Comparison of ENCODE assay signal across 18 cellular contexts in the genomic region with DNA sequence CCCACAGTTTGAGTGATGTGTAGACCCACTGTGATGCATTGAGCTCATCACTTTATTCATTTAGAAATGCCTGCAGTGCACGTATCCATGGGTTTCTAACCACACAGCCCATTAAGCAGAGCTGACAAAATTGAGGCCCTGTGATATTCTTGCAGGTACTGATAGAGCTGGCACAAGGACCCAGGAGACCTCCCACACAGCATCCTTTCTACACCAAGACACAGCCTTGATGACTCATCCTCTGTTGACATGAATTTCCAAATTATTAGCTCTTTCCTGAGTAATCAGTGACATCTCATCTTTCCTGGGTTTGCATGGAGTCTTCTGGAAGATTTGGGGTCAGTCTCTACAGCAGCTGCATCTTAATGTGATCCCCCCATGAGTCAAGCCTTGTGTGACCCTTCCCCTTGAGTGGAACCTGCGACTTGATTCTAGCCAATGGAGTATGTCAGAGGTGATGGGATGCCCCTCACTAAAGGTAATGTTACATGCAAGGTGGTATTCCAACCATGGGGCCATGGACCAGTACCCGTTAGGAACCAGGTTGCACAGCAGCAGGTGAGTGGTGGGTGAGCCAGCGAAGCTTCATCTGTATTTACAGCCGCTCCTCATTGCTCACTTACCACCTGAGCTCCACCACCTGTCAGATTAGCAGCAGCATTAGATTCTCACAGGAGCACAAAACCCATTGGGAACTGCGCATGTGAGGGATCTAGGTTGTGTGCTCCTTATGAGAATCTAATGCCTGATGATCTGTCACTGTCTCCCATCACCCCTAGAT.
DNase-seq lines count a peak whose midpoint lies in the region; ATAC-seq, FAIRE-seq and TF ChIP-seq lines count a peak whose summit lies in the region.
"Had no signal": no experiment of that assay in that cellular context is flagged by ENCODE, and none has a peak within 500 bp of the region (broad histone marks: within the 10 kb centered on the region; RNA-seq: fewer than 3 reads in every experiment).

No MANE protein-coding gene starts in this region.

- no peak for TF ChIP-seq CTCF in A549 (IDR thresholded peaks at IDR 0.05)
- no peak for TF ChIP-seq CTCF in fibroblast of villous mesenchyme (IDR thresholded peaks at IDR 0.05; ENCODE audit: insufficient read depth, low read depth, low read length)

- WGBS in A549 (ENCODE audit: missing lambda C conversion rate): 88% methylated on average over 6 of the region's 6 CpGs

- FAIRE-seq in A549 (lab: Jason Lieb, UNC): no peak
- FAIRE-seq: colon, kidney had no signal

- CTCF ChIA-PET in A549 (lab: Yijun Ruan, JAX): interaction anchor here (1.3 kb wide), 1 partner anchor 303 kb away, joined by 4 read pairs; no protein-coding TSS in a partner anchor

- H3K4me2 ChIP-seq in A549: peak overlapping the region; percentile 61

- peak; percentile 72 to 87; a peak in 3 of 5 replicates for TF ChIP-seq EP300 in A549 (IDR thresholded peaks at IDR 0.05)

- DNase-seq in A549 (ENCODE audit: low read depth in 1 of 2, low spot score in 1 of 2) (peak; percentile 21 to 71), HCEC 1CT (peak; percentile 85), SJSA1 (ENCODE audit: low read depth in 1 of 2, low spot score in 2 of 2) (peak; percentile 77 to 83), fibroblast of villous mesenchyme (ENCODE audit: low read depth) (peak; percentile 65), NCI-H2196 treated with DMSO at 0.1 percent for 48 hours (lab: John Stamatoyannopoulos, UW; ENCODE audit: unreplicated experiment) (no peak), H7 (no peak), T1000 (lab: John Stamatoyannopoulos, UW) (no peak)
- DNase-seq: activated naive CD8-positive, alpha-beta T cell treated with anti-CD3 and anti-CD28 coated beads for 36 hours; BE2C; DND-41; kidney; NCI-H1092; stimulated activated CD4-positive, alpha-beta T cell treated with anti-CD3 and anti-CD28 coated beads, Interleukin-4, amount 100 ng/mL, for 24 hours; uterus had no signal

- H3K36me3 ChIP-seq in SJSA1 (no peaks in the 10 kb centered on the region), H7 (replicated peaks; ENCODE audit: control insufficient read depth, insufficient read depth, low read length) (no peaks in the 10 kb centered on the region)
- H3K36me3 ChIP-seq: BE2C, uterus, WERI-Rb-1 had no signal

- ATAC-seq in A549: peak; percentile 12 to 21; a peak in 2 of 6 replicates
- ATAC-seq in activated CD4-positive, CD25-positive, alpha-beta regulatory T cell treated with anti-CD3 and anti-CD28 coated beads, Interleukin-2, amount 50 U/mL, for 24 hours: no peak
- ATAC-seq: stimulated activated memory B cell treated with anti-CD40 and anti-IgM and Interleukin-4, amounts not matched to agents 10 μg/mL and 1 μg/mL and 100 μg/mL, for 72 hours had no signal

- H3K4me3 ChIP-seq in A549: no peak overlapping the region
- H3K4me3 ChIP-seq in SJSA1: no peak overlapping the region
- H3K4me3 ChIP-seq in fibroblast of villous mesenchyme (ENCODE audit: low read depth, low read length): no peak overlapping the region
- H3K4me3 ChIP-seq in H7 (ENCODE audit: insufficient read depth, low read depth, low read length): no peak overlapping the region
- H3K4me3 ChIP-seq: uterus had no signal

- TF ChIP-seq RAD21 in A549 (conservative IDR thresholded peaks at IDR 0.05 in 1 of 2, IDR thresholded peaks at IDR 0.05 in 1 of 2): peak; percentile 8 to 48; a peak in 1 of 5 replicates

- peak overlapping the region; percentile 94 to 97 for H3K27ac ChIP-seq in A549
- H3K27ac ChIP-seq in SJSA1: peak overlapping the region; percentile 99
- H3K27ac ChIP-seq: uterus, WERI-Rb-1 had no signal

- TF ChIP-seq POLR2A in A549 (IDR thresholded peaks at IDR 0.05; ENCODE audit: low read length): no peak

- H3K27me3 ChIP-seq in SJSA1 (replicated peaks) (no peaks in the 10 kb centered on the region), H7 (ENCODE audit: control insufficient read depth, insufficient read depth, low read length) (no peaks in the 10 kb centered on the region)
- H3K27me3 ChIP-seq: BE2C, uterus had no signal

- POLR2A ChIA-PET in A549 (lab: Yijun Ruan, JAX): no interaction called here

- H3K9me3 ChIP-seq in A549 (peaks cover 19% of the 10 kb centered on the region; the same call in 2 of the 3 replicates), SJSA1 (replicated peaks) (no peaks in the 10 kb centered on the region)
- H3K9me3 ChIP-seq: BE2C, uterus had no signal

- peaks cover 77% of the 10 kb centered on the region for H3K4me1 ChIP-seq in A549
- H3K4me1 ChIP-seq in SJSA1 (replicated peaks): peaks cover 94% of the 10 kb centered on the region
- H3K4me1 ChIP-seq: BE2C, uterus had no signal

TF ChIP-seq in A549, 52 proteins besides CTCF, POLR2A, EP300 and RAD21 (continues in another document):
- TF ChIP-seq, protein P1, sequence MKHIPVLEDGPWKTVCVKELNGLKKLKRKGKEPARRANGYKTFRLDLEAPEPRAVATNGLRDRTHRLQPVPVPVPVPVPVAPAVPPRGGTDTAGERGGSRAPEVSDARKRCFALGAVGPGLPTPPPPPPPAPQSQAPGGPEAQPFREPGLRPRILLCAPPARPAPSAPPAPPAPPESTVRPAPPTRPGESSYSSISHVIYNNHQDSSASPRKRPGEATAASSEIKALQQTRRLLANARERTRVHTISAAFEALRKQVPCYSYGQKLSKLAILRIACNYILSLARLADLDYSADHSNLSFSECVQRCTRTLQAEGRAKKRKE (CRISPR knock-in tag; IDR thresholded peaks at IDR 0.05; ENCODE audit: low read depth): no peak
- TF ChIP-seq, protein P2, sequence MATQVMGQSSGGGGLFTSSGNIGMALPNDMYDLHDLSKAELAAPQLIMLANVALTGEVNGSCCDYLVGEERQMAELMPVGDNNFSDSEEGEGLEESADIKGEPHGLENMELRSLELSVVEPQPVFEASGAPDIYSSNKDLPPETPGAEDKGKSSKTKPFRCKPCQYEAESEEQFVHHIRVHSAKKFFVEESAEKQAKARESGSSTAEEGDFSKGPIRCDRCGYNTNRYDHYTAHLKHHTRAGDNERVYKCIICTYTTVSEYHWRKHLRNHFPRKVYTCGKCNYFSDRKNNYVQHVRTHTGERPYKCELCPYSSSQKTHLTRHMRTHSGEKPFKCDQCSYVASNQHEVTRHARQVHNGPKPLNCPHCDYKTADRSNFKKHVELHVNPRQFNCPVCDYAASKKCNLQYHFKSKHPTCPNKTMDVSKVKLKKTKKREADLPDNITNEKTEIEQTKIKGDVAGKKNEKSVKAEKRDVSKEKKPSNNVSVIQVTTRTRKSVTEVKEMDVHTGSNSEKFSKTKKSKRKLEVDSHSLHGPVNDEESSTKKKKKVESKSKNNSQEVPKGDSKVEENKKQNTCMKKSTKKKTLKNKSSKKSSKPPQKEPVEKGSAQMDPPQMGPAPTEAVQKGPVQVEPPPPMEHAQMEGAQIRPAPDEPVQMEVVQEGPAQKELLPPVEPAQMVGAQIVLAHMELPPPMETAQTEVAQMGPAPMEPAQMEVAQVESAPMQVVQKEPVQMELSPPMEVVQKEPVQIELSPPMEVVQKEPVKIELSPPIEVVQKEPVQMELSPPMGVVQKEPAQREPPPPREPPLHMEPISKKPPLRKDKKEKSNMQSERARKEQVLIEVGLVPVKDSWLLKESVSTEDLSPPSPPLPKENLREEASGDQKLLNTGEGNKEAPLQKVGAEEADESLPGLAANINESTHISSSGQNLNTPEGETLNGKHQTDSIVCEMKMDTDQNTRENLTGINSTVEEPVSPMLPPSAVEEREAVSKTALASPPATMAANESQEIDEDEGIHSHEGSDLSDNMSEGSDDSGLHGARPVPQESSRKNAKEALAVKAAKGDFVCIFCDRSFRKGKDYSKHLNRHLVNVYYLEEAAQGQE (IDR thresholded peaks at IDR 0.05): no peak
- TF ChIP-seq MAZ (IDR thresholded peaks at IDR 0.05; ENCODE audit: borderline replicate concordance, low read depth, low read length) (no peak), ZSCAN20 (CRISPR knock-in tag; IDR thresholded peaks at IDR 0.05) (no peak), GATA3 (IDR thresholded peaks at IDR 0.05; ENCODE audit: borderline replicate concordance) (peak; percentile 73), ESRRA (IDR thresholded peaks at IDR 0.05; ENCODE audit: borderline replicate concordance, low read length) (no peak), HDAC2 (IDR thresholded peaks at IDR 0.05) (no peak), NR3C1 (IDR thresholded peaks at IDR 0.05) (no peak), ZC3H11A (IDR thresholded peaks at IDR 0.05) (no peak), HOXA7 (CRISPR knock-in tag; IDR thresholded peaks at IDR 0.05) (no peak), FOXS1 (CRISPR knock-in tag; IDR thresholded peaks at IDR 0.05) (no peak), PHF8 (IDR thresholded peaks at IDR 0.05; ENCODE audit: borderline replicate concordance, low read depth) (no peak), RCOR1 (IDR thresholded peaks at IDR 0.05; ENCODE audit: low read depth, low read length) (no peak), MYC (IDR thresholded peaks at IDR 0.05; ENCODE audit: borderline replicate concordance, low read length) (no peak), BHLHE40 (IDR thresholded peaks at IDR 0.05; ENCODE audit: low read depth, low read length) (no peak), CHD4 (IDR thresholded peaks at IDR 0.05; ENCODE audit: borderline replicate concordance) (no peak), CEBPB (IDR thresholded peaks at IDR 0.05) (peak; percentile 82 to 83), NFE2L2 (conservative IDR thresholded peaks at IDR 0.05; ENCODE audit: low read length) (no peak)
- TF ChIP-seq, protein P3, sequence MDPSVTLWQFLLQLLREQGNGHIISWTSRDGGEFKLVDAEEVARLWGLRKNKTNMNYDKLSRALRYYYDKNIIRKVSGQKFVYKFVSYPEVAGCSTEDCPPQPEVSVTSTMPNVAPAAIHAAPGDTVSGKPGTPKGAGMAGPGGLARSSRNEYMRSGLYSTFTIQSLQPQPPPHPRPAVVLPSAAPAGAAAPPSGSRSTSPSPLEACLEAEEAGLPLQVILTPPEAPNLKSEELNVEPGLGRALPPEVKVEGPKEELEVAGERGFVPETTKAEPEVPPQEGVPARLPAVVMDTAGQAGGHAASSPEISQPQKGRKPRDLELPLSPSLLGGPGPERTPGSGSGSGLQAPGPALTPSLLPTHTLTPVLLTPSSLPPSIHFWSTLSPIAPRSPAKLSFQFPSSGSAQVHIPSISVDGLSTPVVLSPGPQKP (IDR thresholded peaks at IDR 0.05; ENCODE audit: low read depth, low read length): no peak
- TF ChIP-seq, protein P4, sequence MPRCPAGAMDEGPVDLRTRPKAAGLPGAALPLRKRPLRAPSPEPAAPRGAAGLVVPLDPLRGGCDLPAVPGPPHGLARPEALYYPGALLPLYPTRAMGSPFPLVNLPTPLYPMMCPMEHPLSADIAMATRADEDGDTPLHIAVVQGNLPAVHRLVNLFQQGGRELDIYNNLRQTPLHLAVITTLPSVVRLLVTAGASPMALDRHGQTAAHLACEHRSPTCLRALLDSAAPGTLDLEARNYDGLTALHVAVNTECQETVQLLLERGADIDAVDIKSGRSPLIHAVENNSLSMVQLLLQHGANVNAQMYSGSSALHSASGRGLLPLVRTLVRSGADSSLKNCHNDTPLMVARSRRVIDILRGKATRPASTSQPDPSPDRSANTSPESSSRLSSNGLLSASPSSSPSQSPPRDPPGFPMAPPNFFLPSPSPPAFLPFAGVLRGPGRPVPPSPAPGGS (IDR thresholded peaks at IDR 0.05): peak; percentile 72; the same call in 1 of the 3 replicates

Comparison
In these comparisons a context has a peak if more than half of its experiments do, and no peak if none do; other contexts are left out.
1. ATAC-seq: peak in A549 (2 of 2); none in activated CD4-positive, CD25-positive, alpha-beta regulatory T cell treated with anti-CD3 and anti-CD28 coated beads, Interleukin-2, amount 50 U/mL, for 24 hours (0 of 2).
2. DNase-seq: peak in A549 (2 of 2), HCEC 1CT (single experiment), SJSA1 (2 of 2) and fibroblast of villous mesenchyme (single experiment); none in NCI-H2196 treated with DMSO at 0.1 percent for 48 hours (single experiment), H7 (single experiment) and T1000 (single experiment).